23 cellular contexts compared by ENCODE assay signal in genomic region chr11:114350022-114350421, GRCh38. TPM values are rescaled to one million over a fixed set of nuclear protein-coding genes. Genes with fewer than 3 reads are reported as not detected.
"Had no signal": no experiment of that assay in that cellular context is flagged by ENCODE, and none has a peak within 500 bp of the region (broad histone marks: within the 10 kb centered on the region; RNA-seq: fewer than 3 reads in every experiment).

No MANE protein-coding gene starts in this region.

- H3K4me1 ChIP-seq: colonic mucosa, esophagus muscularis mucosa, lower lobe of right lung, parathyroid adenoma, sigmoid colon, stomach, uterus had no signal

- H3K9me3 Mint-ChIP-seq: dendritic cell treated with granulocyte-macrophage colony-stimulating factor and Interleukin-4, amounts not matched to agents 40 ng/mL and 50 ng/mL, for 4 days; natural killer cell treated with Interleukin-12 subunit alpha and Interleukin-12 subunit beta and Interleukin-15 and Interleukin-18, amount 100 ng/mL, for 72 hours; neural crest cell; stimulated activated effector memory CD8-positive, alpha-beta T cell treated with anti-CD3 and anti-CD28 coated beads, Interleukin-12 subunit alpha, Interleukin-12 subunit beta, amount 100 ng/mL, for 72 hours had no signal

- H3K27ac Mint-ChIP-seq: dendritic cell treated with granulocyte-macrophage colony-stimulating factor and Interleukin-4, amounts not matched to agents 40 ng/mL and 50 ng/mL, for 4 days; endodermal cell; natural killer cell treated with Interleukin-12 subunit alpha and Interleukin-12 subunit beta and Interleukin-15 and Interleukin-18, amount 100 ng/mL, for 72 hours; progenitor cell of endocrine pancreas; stimulated activated effector memory CD8-positive, alpha-beta T cell treated with anti-CD3 and anti-CD28 coated beads, Interleukin-12 subunit alpha, Interleukin-12 subunit beta, amount 100 ng/mL, for 72 hours had no signal

- H3K9ac ChIP-seq: parathyroid adenoma had no signal

- H3K36me3 Mint-ChIP-seq: natural killer cell treated with Interleukin-12 subunit alpha and Interleukin-12 subunit beta and Interleukin-15 and Interleukin-18, amount 100 ng/mL, for 72 hours; stimulated activated effector memory CD8-positive, alpha-beta T cell treated with anti-CD3 and anti-CD28 coated beads, Interleukin-12 subunit alpha, Interleukin-12 subunit beta, amount 100 ng/mL, for 72 hours had no signal

- ATAC-seq: left ventricle myocardium superior; lower lobe of right lung; natural killer cell treated with Interleukin-12 subunit alpha and Interleukin-12 subunit beta and Interleukin-15 and Interleukin-18, amount 100 ng/mL, for 72 hours; stimulated activated effector memory CD8-positive, alpha-beta T cell treated with anti-CD3 and anti-CD28 coated beads, Interleukin-12 subunit alpha, Interleukin-12 subunit beta, amount 100 ng/mL, for 72 hours had no signal

- H3K79me2 ChIP-seq: parathyroid adenoma had no signal

- H2AFZ ChIP-seq: parathyroid adenoma had no signal

- H3K4me3 Mint-ChIP-seq: dendritic cell treated with granulocyte-macrophage colony-stimulating factor and Interleukin-4, amounts not matched to agents 40 ng/mL and 50 ng/mL, for 4 days; endodermal cell; natural killer cell treated with Interleukin-12 subunit alpha and Interleukin-12 subunit beta and Interleukin-15 and Interleukin-18, amount 100 ng/mL, for 72 hours; neural crest cell; stimulated activated effector memory CD8-positive, alpha-beta T cell treated with anti-CD3 and anti-CD28 coated beads, Interleukin-12 subunit alpha, Interleukin-12 subunit beta, amount 100 ng/mL, for 72 hours had no signal

- DNase-seq: colonic mucosa; effector CD8-positive, alpha-beta T cell; endodermal cell; foreskin melanocyte; left ventricle myocardium superior; lower lobe of right lung; sigmoid colon; stimulated activated CD4-positive, alpha-beta T cell treated with anti-CD3 and anti-CD28 coated beads, Interleukin-2, amount 100 ng/mL, for 24 hours; stimulated activated CD4-positive, alpha-beta T cell treated with anti-CD3 and anti-CD28 coated beads, Interleukin-4, amount 100 ng/mL, for 24 hours; stimulated activated naive CD4-positive, alpha-beta T cell treated with Interleukin-2 at 50 U/mL for 16 hours; stomach; tibial artery; upper lobe of left lung; uterus had no signal

- H3K9me3 ChIP-seq: colonic mucosa, esophagus muscularis mucosa, lower lobe of right lung, neutrophil, sigmoid colon, stomach, tibial artery, upper lobe of left lung, uterus had no signal

- H3K4me1 Mint-ChIP-seq: endodermal cell, neural crest cell had no signal

- H3K27me3 Mint-ChIP-seq: dendritic cell treated with granulocyte-macrophage colony-stimulating factor and Interleukin-4, amounts not matched to agents 40 ng/mL and 50 ng/mL, for 4 days had no signal

- H3K4me3 ChIP-seq: colonic mucosa, esophagus muscularis mucosa, lower lobe of right lung, sigmoid colon, stomach, tibial artery, upper lobe of left lung, uterus had no signal

- H3K27me3 ChIP-seq: colonic mucosa, esophagus muscularis mucosa, sigmoid colon, stomach, tibial artery, upper lobe of left lung, uterus had no signal

- H3K36me3 ChIP-seq: colonic mucosa, esophagus muscularis mucosa, lower lobe of right lung, neutrophil, sigmoid colon, stomach, tibial artery, upper lobe of left lung, uterus had no signal

- H3K27ac ChIP-seq: colonic mucosa, esophagus muscularis mucosa, lower lobe of right lung, neutrophil, parathyroid adenoma, sigmoid colon, stomach, tibial artery, upper lobe of left lung, uterus had no signal

RNA-seq across cellular contexts. Expression of gene NNMT, which starts 53.8 kb away (rescaled TPM):
- total RNA-seq: endodermal cell; natural killer cell treated with Interleukin-12 subunit alpha and Interleukin-12 subunit beta and Interleukin-15 and Interleukin-18, amount 100 ng/mL, for 72 hours; temporal lobe had no signal
